In genomic region chr18:51029694-51030536, GRCh38 we compare ENCODE assay signal across 1 cellular context.
TF ChIP-seq lines count a peak whose summit lies in the region.

SMAD4 (plus strand) TSS chr18:51030213; CDS start chr18:51047047, 16,834 bp downstream.

TF ChIP-seq in HEK293, 187 proteins besides CTCF, POLR2A, EP300 and RAD21 (continued from another document and continues in another):
- TF ChIP-seq PRDM2 (tag by site-specific recombination; IDR thresholded peaks at IDR 0.05; ENCODE audit: borderline replicate concordance) (no peak), ZNF600 (tag by site-specific recombination; IDR thresholded peaks at IDR 0.05) (peak; percentile 47; the same call in 1 of the 2 replicates), ZNF324 (tag by site-specific recombination; IDR thresholded peaks at IDR 0.05) (no peak), ZNF501 (tag by site-specific recombination; IDR thresholded peaks at IDR 0.05) (peak; percentile 85), ZNF426 (tag by site-specific recombination; IDR thresholded peaks at IDR 0.05) (no peak), ZNF549 (tag by site-specific recombination; IDR thresholded peaks at IDR 0.05) (no peak), ZBTB26 (tag by site-specific recombination; optimal IDR thresholded peaks at IDR 0.05) (peak; percentile 57), ZNF354C (tag by site-specific recombination; IDR thresholded peaks at IDR 0.05; ENCODE audit: borderline replicate concordance, low read depth) (no peak), ZNF266 (tag by site-specific recombination; IDR thresholded peaks at IDR 0.05; ENCODE audit: low read depth) (no peak), ZNF624 (tag by site-specific recombination; IDR thresholded peaks at IDR 0.05) (no peak), ZNF555 (tag by site-specific recombination; conservative IDR thresholded peaks at IDR 0.05) (no peak), PRDM6 (tag by site-specific recombination; IDR thresholded peaks at IDR 0.05) (no peak), ZNF132 (tag by site-specific recombination; IDR thresholded peaks at IDR 0.05; ENCODE audit: borderline replicate concordance) (no peak), ZNF626 (tag by site-specific recombination; IDR thresholded peaks at IDR 0.05) (no peak), ZNF621 (tag by site-specific recombination; IDR thresholded peaks at IDR 0.05) (no peak), ZBTB8A (tag by site-specific recombination; IDR thresholded peaks at IDR 0.05) (peak; percentile 65; the same call in 1 of the 2 replicates), BCL11A (tag by site-specific recombination; IDR thresholded peaks at IDR 0.05; ENCODE audit: low read depth) (no peak), KLF8 (tag by site-specific recombination; IDR thresholded peaks at IDR 0.05) (no peak), ZNF274 (IDR thresholded peaks at IDR 0.05; ENCODE audit: low read length) (no peak), ZNF274 (tag by site-specific recombination; IDR thresholded peaks at IDR 0.05; ENCODE audit: borderline replicate concordance) (no peak), ZBTB44 (tag by site-specific recombination; IDR thresholded peaks at IDR 0.05) (no peak), ZNF561 (tag by site-specific recombination; IDR thresholded peaks at IDR 0.05; ENCODE audit: borderline replicate concordance) (0 out of 2 replicates have a peak, but pooled peaks have one; percentile 26), ZNF416 (tag by site-specific recombination; IDR thresholded peaks at IDR 0.05) (no peak), ZNF544 (tag by site-specific recombination; IDR thresholded peaks at IDR 0.05) (no peak), ZNF664 (tag by site-specific recombination; IDR thresholded peaks at IDR 0.05) (no peak), ZNF169 (tag by site-specific recombination; IDR thresholded peaks at IDR 0.05) (no peak), ZNF777 (tag by site-specific recombination; IDR thresholded peaks at IDR 0.05; ENCODE audit: borderline replicate concordance) (no peak), ELK4 (IDR thresholded peaks at IDR 0.05; ENCODE audit: borderline replicate concordance, low read depth, low read length) (no peak), ZNF155 (tag by site-specific recombination; IDR thresholded peaks at IDR 0.05) (no peak), KLF1 (tag by site-specific recombination; IDR thresholded peaks at IDR 0.05) (peak; percentile 67), ZNF239 (tag by site-specific recombination; IDR thresholded peaks at IDR 0.05) (no peak), YY1 (tag by site-specific recombination; IDR thresholded peaks at IDR 0.05) (no peak), ZSCAN5A (tag by site-specific recombination; IDR thresholded peaks at IDR 0.05) (no peak), ZNF658 (tag by site-specific recombination; IDR thresholded peaks at IDR 0.05) (no peak), ZNF341 (tag by site-specific recombination; IDR thresholded peaks at IDR 0.05; ENCODE audit: low read depth) (peak; percentile 13; the same call in 1 of the 2 replicates), ZNF610 (tag by site-specific recombination; IDR thresholded peaks at IDR 0.05; ENCODE audit: borderline replicate concordance) (no peak), ZNF112 (tag by site-specific recombination; IDR thresholded peaks at IDR 0.05) (no peak), ZNF560 (tag by site-specific recombination; IDR thresholded peaks at IDR 0.05; ENCODE audit: borderline replicate concordance) (no peak), KLF16 (tag by site-specific recombination; IDR thresholded peaks at IDR 0.05) (no peak), ZNF133 (tag by site-specific recombination; IDR thresholded peaks at IDR 0.05) (no peak), SP2 (tag by site-specific recombination; IDR thresholded peaks at IDR 0.05) (peak; percentile 72), ZBTB20 (tag by site-specific recombination; IDR thresholded peaks at IDR 0.05) (peak; percentile 54; the same call in 1 of the 2 replicates), ZNF558 (tag by site-specific recombination; IDR thresholded peaks at IDR 0.05) (no peak), PRDM10 (tag by site-specific recombination; IDR thresholded peaks at IDR 0.05) (peak; percentile 64), ZNF335 (tag by site-specific recombination; conservative IDR thresholded peaks at IDR 0.05) (peak; percentile 97), ZSCAN18 (tag by site-specific recombination; IDR thresholded peaks at IDR 0.05) (no peak)
